Comparison of ENCODE assay signal across 12 cellular contexts in the genomic region with DNA sequence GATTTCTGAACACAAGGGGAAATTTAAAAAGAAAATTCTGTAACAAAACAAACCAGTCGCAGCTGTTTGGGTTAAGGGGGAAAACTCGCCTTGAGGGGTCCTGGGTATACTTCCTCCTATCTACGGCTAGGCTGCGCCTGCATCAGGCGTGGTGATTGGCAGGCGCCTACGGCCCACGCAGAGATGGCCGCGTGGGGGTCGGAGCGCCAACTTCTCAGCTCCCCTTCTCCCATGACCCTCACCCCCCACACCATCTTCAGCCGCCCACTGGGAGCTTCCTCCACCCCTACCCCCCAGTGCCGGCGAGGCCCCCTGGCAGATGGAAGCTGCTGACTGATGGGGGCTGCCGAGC. TPM values are rescaled to one million over a fixed set of nuclear protein-coding genes. Genes with fewer than 3 reads are reported as not detected.
DNase-seq lines count a peak whose midpoint lies in the region; ATAC-seq, FAIRE-seq and TF ChIP-seq lines count a peak whose summit lies in the region.
"Had no signal": no experiment of that assay in that cellular context is flagged by ENCODE, and none has a peak within 500 bp of the region (broad histone marks: within the 10 kb centered on the region; RNA-seq: fewer than 3 reads in every experiment).

No MANE protein-coding gene starts in this region.

- peaks cover 28% of the 10 kb centered on the region for H3K4me1 Mint-ChIP-seq in activated T-cell treated with anti-CD3 and anti-CD28 coated beads, Interleukin-2, amount 50 U/mL, for 72 hours (ENCODE audit: low read depth)
- peaks cover 27% of the 10 kb centered on the region for H3K4me1 Mint-ChIP-seq in activated T-cell treated with anti-CD3 and anti-CD28 coated beads, Interleukin-2, amount 50 U/mL, for 24 hours (ENCODE audit: low read depth)
- H3K4me1 Mint-ChIP-seq in naive thymus-derived CD4-positive, alpha-beta T cell, result peaks cover 6 to 34% (median 24%) of the 10 kb centered on the region in 7 donors

- intact Hi-C loops in naive thymus-derived CD4-positive, alpha-beta T cell (cut with micrococcal nuclease), result loop anchor here in 1 of 2 donors (10.0 kb wide), 1 partner anchor 302 kb away; no protein-coding TSS in a partner anchor

- TF ChIP-seq CTCF in bronchial epithelial cell (IDR thresholded peaks at IDR 0.05; ENCODE audit: insufficient read depth, low read length, severe bottlenecking), result no peak

- DNase-seq in activated T-cell treated with anti-CD3 and anti-CD28 coated beads, Interleukin-2, amount 50 U/mL, for 72 hours, result no peak
- DNase-seq in activated T-cell treated with anti-CD3 and anti-CD28 coated beads, Interleukin-2, amount 50 U/mL, for 24 hours, result no peak
- no peak for DNase-seq in bronchial epithelial cell (ENCODE audit: low read depth)
- no peak for DNase-seq in naive thymus-derived CD4-positive, alpha-beta T cell
- no peak for DNase-seq in H4 (ENCODE audit: low spot score)
- DNase-seq in mesenteric fat pad (ENCODE audit: low spot score), result no peak
- no peak for DNase-seq in RPMI8226
- DNase-seq: activated effector memory CD4-positive, alpha-beta T cell treated with Interleukin-2 at 50 U/mL for 16 hours had no signal

- H3K4me3 ChIP-seq in bronchial epithelial cell (ENCODE audit: low read depth, low read length), result peak overlapping the region; percentile 27
- H3K4me3 ChIP-seq in naive thymus-derived CD4-positive, alpha-beta T cell (ENCODE audit: low read length), result no peak overlapping the region
- peak overlapping the region; percentile 9 for H3K4me3 ChIP-seq in thymus (ENCODE audit: low read length)

- peaks cover 0 to 1% of the 10 kb centered on the region in 2 donors for H3K36me3 Mint-ChIP-seq in activated T-cell treated with anti-CD3 and anti-CD28 coated beads, Interleukin-2, amount 50 U/mL, for 72 hours (ENCODE audit: insufficient read depth in 2 of 2)
- no peaks in the 10 kb centered on the region for H3K36me3 Mint-ChIP-seq in activated T-cell treated with anti-CD3 and anti-CD28 coated beads, Interleukin-2, amount 50 U/mL, for 24 hours (ENCODE audit: low read depth)
- H3K36me3 Mint-ChIP-seq in naive thymus-derived CD4-positive, alpha-beta T cell, result peaks cover 0 to 2% (median 0%) of the 10 kb centered on the region in 5 donors

- H3K27me3 Mint-ChIP-seq in activated T-cell treated with anti-CD3 and anti-CD28 coated beads, Interleukin-2, amount 50 U/mL, for 72 hours (ENCODE audit: low read depth), result peaks cover 83% of the 10 kb centered on the region
- H3K27me3 Mint-ChIP-seq in activated T-cell treated with anti-CD3 and anti-CD28 coated beads, Interleukin-2, amount 50 U/mL, for 24 hours, result peaks cover 71% of the 10 kb centered on the region
- peaks cover 66 to 86% (median 73%) of the 10 kb centered on the region in 5 donors for H3K27me3 Mint-ChIP-seq in naive thymus-derived CD4-positive, alpha-beta T cell

- POLR2A ChIA-PET in naive thymus-derived CD4-positive, alpha-beta T cell (lab: Charles Lee), result no interaction called here

- H3K27ac ChIP-seq in naive thymus-derived CD4-positive, alpha-beta T cell (ENCODE audit: low read depth, low read length), result no peak overlapping the region
- H3K27ac ChIP-seq in thymus (ENCODE audit: low read depth), result peak overlapping the region; percentile 90

- no peak overlapping the region for H3K27ac Mint-ChIP-seq in activated T-cell treated with anti-CD3 and anti-CD28 coated beads, Interleukin-2, amount 50 U/mL, for 72 hours
- no peak overlapping the region for H3K27ac Mint-ChIP-seq in activated T-cell treated with anti-CD3 and anti-CD28 coated beads, Interleukin-2, amount 50 U/mL, for 24 hours
- no peak overlapping the region for H3K27ac Mint-ChIP-seq in naive thymus-derived CD4-positive, alpha-beta T cell

- 6% methylated on average over 16 of the region's 16 CpGs for WGBS in thymus

- no peak for FAIRE-seq in bronchial epithelial cell (lab: Jason Lieb, UNC)
- FAIRE-seq: A204.1, RCC 7860 had no signal

- H3K36me3 ChIP-seq in bronchial epithelial cell (ENCODE audit: control insufficient read depth, insufficient read depth, low read length), result peaks cover 1% of the 10 kb centered on the region
- no peaks in the 10 kb centered on the region for H3K36me3 ChIP-seq in naive thymus-derived CD4-positive, alpha-beta T cell (ENCODE audit: control insufficient read depth in 2 of 3, insufficient read depth in 3 of 3, low read length in 3 of 3)
- H3K36me3 ChIP-seq in thymus (ENCODE audit: control insufficient read depth, insufficient read depth), result no peaks in the 10 kb centered on the region

- peak in 1 of 2 donors; percentile 9 for ATAC-seq in activated T-cell treated with anti-CD3 and anti-CD28 coated beads, Interleukin-2, amount 50 U/mL, for 72 hours (replicated peaks in 1 of 2)
- no peak for ATAC-seq in naive thymus-derived CD4-positive, alpha-beta T cell

- no peaks in the 10 kb centered on the region for H3K9me3 ChIP-seq in naive thymus-derived CD4-positive, alpha-beta T cell (ENCODE audit: control insufficient read depth in 2 of 3, low read length in 3 of 3)
- H3K9me3 ChIP-seq in thymus (ENCODE audit: control insufficient read depth), result no peaks in the 10 kb centered on the region

- no peaks in the 10 kb centered on the region for H3K27me3 ChIP-seq in bronchial epithelial cell (ENCODE audit: control insufficient read depth, insufficient read depth, low read length)
- H3K27me3 ChIP-seq in naive thymus-derived CD4-positive, alpha-beta T cell (ENCODE audit: control insufficient read depth in 2 of 2, insufficient read depth in 2 of 2, low read length in 2 of 2), result peaks cover 0 to 11% of the 10 kb centered on the region in 2 donors
- H3K27me3 ChIP-seq in thymus (ENCODE audit: control insufficient read depth, insufficient read depth), result peaks cover 54% of the 10 kb centered on the region

- peak overlapping the region; percentile 71 to 75 for H3K4me3 Mint-ChIP-seq in activated T-cell treated with anti-CD3 and anti-CD28 coated beads, Interleukin-2, amount 50 U/mL, for 72 hours
- no peak overlapping the region for H3K4me3 Mint-ChIP-seq in activated T-cell treated with anti-CD3 and anti-CD28 coated beads, Interleukin-2, amount 50 U/mL, for 24 hours
- peak overlapping the region in 6 of 10 donors; percentile 20 to 54 (median 34) for H3K4me3 Mint-ChIP-seq in naive thymus-derived CD4-positive, alpha-beta T cell

- no peaks in the 10 kb centered on the region for H3K9me3 Mint-ChIP-seq in activated T-cell treated with anti-CD3 and anti-CD28 coated beads, Interleukin-2, amount 50 U/mL, for 72 hours
- H3K9me3 Mint-ChIP-seq in activated T-cell treated with anti-CD3 and anti-CD28 coated beads, Interleukin-2, amount 50 U/mL, for 24 hours, result no peaks in the 10 kb centered on the region
- H3K9me3 Mint-ChIP-seq in naive thymus-derived CD4-positive, alpha-beta T cell, result no peaks in the 10 kb centered on the region
- H3K9me3 Mint-ChIP-seq: central memory CD8-positive, alpha-beta T cell had no signal

- CTCF ChIA-PET in naive thymus-derived CD4-positive, alpha-beta T cell (lab: Charles Lee), result no interaction called here

- peaks cover 11 to 12% of the 10 kb centered on the region in 2 donors for H3K4me1 ChIP-seq in naive thymus-derived CD4-positive, alpha-beta T cell (ENCODE audit: control insufficient read depth in 2 of 2, insufficient read depth in 2 of 2, low read length in 2 of 2)
- H3K4me1 ChIP-seq in thymus (ENCODE audit: control insufficient read depth, insufficient read depth, low read length), result no peaks in the 10 kb centered on the region

RNA-seq across cellular contexts. Expression of a gene that starts 12.2 kb away (rescaled TPM):
- not detected for total RNA-seq in activated T-cell treated with anti-CD3 and anti-CD28 coated beads, Interleukin-2, amount 50 U/mL, for 72 hours
- total RNA-seq in bronchial epithelial cell, result 5.3 and 6.5 TPM in 2 replicates
- under 1 TPM in 1 of 5 experiments, not detected in 4; 0.70 TPM for total RNA-seq in naive thymus-derived CD4-positive, alpha-beta T cell
- polyA plus RNA-seq in naive thymus-derived CD4-positive, alpha-beta T cell, result not detected
- 21.4 TPM for polyA plus RNA-seq in thymus
- 18.4 and 23.3 TPM in 2 replicates for total RNA-seq in H4 (2014; rRNA removed; shearing (Covaris generic))
- total RNA-seq in mesenteric fat pad, result 2.6 TPM
